14 cellular contexts compared by ENCODE assay signal in the genomic region with DNA sequence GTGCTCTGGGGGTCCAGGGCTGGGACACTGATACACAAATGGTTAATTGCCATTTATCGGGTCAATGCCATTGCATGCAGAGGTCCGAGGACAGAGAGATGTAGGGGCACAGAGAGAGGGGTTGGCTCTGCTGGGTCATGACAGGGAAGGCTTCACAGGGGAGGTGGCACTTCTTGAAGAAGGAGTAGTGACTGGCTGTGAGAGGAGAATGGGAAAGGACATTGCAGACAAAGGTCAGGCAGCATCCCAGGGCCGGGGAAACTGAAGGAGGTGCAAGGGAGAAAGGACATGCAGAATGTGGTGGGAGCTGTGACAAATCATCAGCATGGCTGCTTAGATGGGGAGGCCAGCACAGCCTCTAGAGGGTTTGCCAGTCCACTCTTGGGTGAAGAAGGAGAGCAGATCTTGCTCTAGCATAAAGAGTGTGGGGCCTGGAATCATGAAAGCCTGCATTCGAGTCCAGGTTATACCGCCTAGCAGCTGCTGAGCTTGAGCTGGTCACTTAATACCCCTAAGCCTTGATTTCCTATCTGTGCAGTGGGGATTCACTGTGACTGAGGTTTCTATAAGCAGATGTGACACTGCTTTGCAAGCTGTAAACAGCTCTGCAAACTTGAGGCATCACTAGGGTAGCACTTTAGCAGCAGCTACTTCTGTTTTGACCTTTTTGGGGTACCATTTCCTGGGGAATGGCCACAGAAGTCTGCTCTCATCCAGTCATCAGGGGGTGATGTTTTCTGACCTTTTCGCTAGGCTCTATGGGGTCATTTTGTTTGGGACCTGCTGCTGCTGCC. TPM values are rescaled to one million over a fixed set of nuclear protein-coding genes. Genes with fewer than 3 reads are reported as not detected.
DNase-seq lines count a peak whose midpoint lies in the region; ATAC-seq and TF ChIP-seq lines count a peak whose summit lies in the region.
"Had no signal": no experiment of that assay in that cellular context is flagged by ENCODE, and none has a peak within 500 bp of the region (broad histone marks: within the 10 kb centered on the region; RNA-seq: fewer than 3 reads in every experiment).

No MANE protein-coding gene starts in this region.

- H3K27me3 ChIP-seq in mesenchymal stem cell (ENCODE audit: control insufficient read depth in 1 of 2, insufficient read depth in 1 of 2, low read length in 2 of 2) (no peaks in the 10 kb centered on the region), tibial artery (no peaks in the 10 kb centered on the region)
- H3K27me3 ChIP-seq: SJCRH30 had no signal

- peaks cover 72% of the 10 kb centered on the region for H3K4me1 Mint-ChIP-seq in activated CD4-positive, alpha-beta memory T cell treated with anti-CD3 and anti-CD28 coated beads, Interleukin-2, amount 10 ng/mL, durations not matched to agents 7 days and 5 days

- 94% methylated on average over 6 of the region's 6 CpGs for WGBS in mesenchymal stem cell

- no peak overlapping the region for H3K4me3 Mint-ChIP-seq in activated CD4-positive, alpha-beta memory T cell treated with anti-CD3 and anti-CD28 coated beads, Interleukin-2, amount 10 ng/mL, durations not matched to agents 7 days and 5 days

- H2BK120ac ChIP-seq in mesenchymal stem cell (ENCODE audit: low read depth, low read length) = no peak overlapping the region

- H3K4me1 ChIP-seq in mesenchymal stem cell (ENCODE audit: control insufficient read depth, insufficient read depth, low read depth, low read length) = peaks cover 24% of the 10 kb centered on the region
- H3K4me1 ChIP-seq in tibial artery = peaks cover 0 to 89% (median 73%) of the 10 kb centered on the region in 4 donors

- DNase-seq in activated CD8-positive, alpha-beta memory T cell treated with anti-CD3 and anti-CD28 coated beads, Interleukin-2, amount 50 U/mL, for 48 hours = peak; percentile 50
- DNase-seq in activated CD8-positive, alpha-beta memory T cell treated with anti-CD3 and anti-CD28 coated beads for 24 hours = no peak
- DNase-seq in activated CD4-positive, alpha-beta memory T cell treated with anti-CD3 and anti-CD28 coated beads, Interleukin-2, amount 10 ng/mL, durations not matched to agents 7 days and 5 days = no peak
- DNase-seq in mesenchymal stem cell = no peak
- DNase-seq in tibial artery = no peak
- DNase-seq in NCI-H446 treated with DMSO at 0.1 percent for 48 hours (lab: John Stamatoyannopoulos, UW) = no peak
- DNase-seq in NCI-H1694 (lab: John Stamatoyannopoulos, UW) = no peak
- DNase-seq: DMS 273 treated with DMSO at 0.1 percent for 48 hours, H7, NCI-H1417 treated with DMSO at 0.1 percent for 48 hours, NCI-H748 treated with DMSO at 0.1 percent for 48 hours had no signal

- H3K9ac ChIP-seq in mesenchymal stem cell (ENCODE audit: low read length) = peak overlapping the region; percentile 82

- H3K36me3 Mint-ChIP-seq in activated CD4-positive, alpha-beta memory T cell treated with anti-CD3 and anti-CD28 coated beads, Interleukin-2, amount 10 ng/mL, durations not matched to agents 7 days and 5 days (ENCODE audit: low read depth) = no peaks in the 10 kb centered on the region

- CTCF ChIA-PET in activated CD4-positive, alpha-beta memory T cell treated with anti-CD3 and anti-CD28 coated beads, Interleukin-2, amount 10 ng/mL, durations not matched to agents 7 days and 5 days (lab: Charles Lee) = interaction anchor here (1.5 to 2.9 kb wide), 3 partner anchors 32 to 183 kb away, joined by 4 to 7 read pairs (median 4); partner anchors contain the start of gene AHCYL1

- H2AFZ ChIP-seq in mesenchymal stem cell (ENCODE audit: low read depth, low read length) = no peak overlapping the region

- H2AK5ac ChIP-seq in mesenchymal stem cell (ENCODE audit: low read length, severe bottlenecking) = peak overlapping the region; percentile 89

- no peaks in the 10 kb centered on the region for H3K27me3 Mint-ChIP-seq in activated CD4-positive, alpha-beta memory T cell treated with anti-CD3 and anti-CD28 coated beads, Interleukin-2, amount 10 ng/mL, durations not matched to agents 7 days and 5 days

- H2BK5ac ChIP-seq in mesenchymal stem cell (ENCODE audit: low read depth, low read length, poor library complexity, severe bottlenecking) = no peak overlapping the region

- peak overlapping the region; percentile 68 for H3K27ac Mint-ChIP-seq in activated CD4-positive, alpha-beta memory T cell treated with anti-CD3 and anti-CD28 coated beads, Interleukin-2, amount 10 ng/mL, durations not matched to agents 7 days and 5 days

- peak overlapping the region; percentile 27 to 72 for H3K4ac ChIP-seq in mesenchymal stem cell (ENCODE audit: low read depth in 1 of 2, low read length in 2 of 2)

- no peaks in the 10 kb centered on the region for H3K9me3 Mint-ChIP-seq in activated CD4-positive, alpha-beta memory T cell treated with anti-CD3 and anti-CD28 coated beads, Interleukin-2, amount 10 ng/mL, durations not matched to agents 7 days and 5 days

- H3K36me3 ChIP-seq in mesenchymal stem cell (ENCODE audit: control insufficient read depth in 1 of 2, insufficient read depth in 2 of 2, low read depth in 1 of 2, low read length in 2 of 2) = no peaks in the 10 kb centered on the region
- H3K36me3 ChIP-seq in tibial artery = no peaks in the 10 kb centered on the region
- H3K36me3 ChIP-seq: SJCRH30 had no signal

- POLR2A ChIA-PET in activated CD4-positive, alpha-beta memory T cell treated with anti-CD3 and anti-CD28 coated beads, Interleukin-2, amount 10 ng/mL, durations not matched to agents 7 days and 5 days (lab: Charles Lee) = interaction anchor here (0.9 to 4.0 kb wide), 4 partner anchors 20 to 89 kb away, joined by 3 to 23 read pairs (median 4); no protein-coding TSS in a partner anchor

- H4K91ac ChIP-seq in mesenchymal stem cell (ENCODE audit: low read length) = peak overlapping the region; percentile 83

- TF ChIP-seq CTCF in tibial artery (IDR thresholded peaks at IDR 0.05) = no peak

- H4K8ac ChIP-seq in mesenchymal stem cell (ENCODE audit: low read length) = peak overlapping the region; percentile 70

- no peak overlapping the region for H3K4me2 ChIP-seq in mesenchymal stem cell (ENCODE audit: low read length, poor library complexity, severe bottlenecking)

- intact Hi-C loops in tibial artery (cut with DNase I; ENCODE audit: low total_unique reads) = no loop called here

- peak overlapping the region; percentile 33 to 98 for H2BK12ac ChIP-seq in mesenchymal stem cell (ENCODE audit: low read length in 2 of 2)

- peak overlapping the region; percentile 87 to 90 for H3K18ac ChIP-seq in mesenchymal stem cell (ENCODE audit: low read depth in 1 of 2, low read length in 2 of 2)

- H3K14ac ChIP-seq in mesenchymal stem cell (ENCODE audit: low read length in 2 of 2) = peak overlapping the region in 1 of 2 experiments; percentile 49

- H3K79me1 ChIP-seq in mesenchymal stem cell (replicated peaks; ENCODE audit: low read length, poor library complexity, severe bottlenecking) = no peaks in the 10 kb centered on the region

- H3K23ac ChIP-seq in mesenchymal stem cell (ENCODE audit: low read length in 2 of 2) = no peak overlapping the region

- peak overlapping the region; percentile 73 for H2BK15ac ChIP-seq in mesenchymal stem cell (ENCODE audit: low read depth, poor library complexity, severe bottlenecking)

- no peak for ATAC-seq in GM19351 (IDR thresholded peaks at IDR 0.05; ENCODE audit: unreplicated experiment)

- H3K9me3 ChIP-seq in mesenchymal stem cell (ENCODE audit: control insufficient read depth, low read length) (no peaks in the 10 kb centered on the region), tibial artery (no peaks in the 10 kb centered on the region)
- H3K9me3 ChIP-seq: SJCRH30 had no signal

- H3K4me3 ChIP-seq in mesenchymal stem cell (ENCODE audit: insufficient read depth in 1 of 2, low read depth in 1 of 2, low read length in 2 of 2) (no peak overlapping the region), tibial artery (no peak overlapping the region)
- H3K4me3 ChIP-seq: SJCRH30 had no signal

- no peak overlapping the region for H3K27ac ChIP-seq in mesenchymal stem cell (ENCODE audit: low read length, poor library complexity, severe bottlenecking)
- H3K27ac ChIP-seq in tibial artery = peak overlapping the region; percentile 81 to 89
- H3K27ac ChIP-seq: SJCRH30 had no signal

RNA-seq across cellular contexts. Expression of gene EPS8L3, which starts 59.2 kb away (rescaled TPM):
- not detected for total RNA-seq in activated CD4-positive, alpha-beta memory T cell treated with anti-CD3 and anti-CD28 coated beads, Interleukin-2, amount 10 ng/mL, durations not matched to agents 7 days and 5 days
- not detected for polyA plus RNA-seq in mesenchymal stem cell (2013, experiment 1 of 2)
- not detected for polyA plus RNA-seq in mesenchymal stem cell (2013, experiment 2 of 2)
- total RNA-seq: esophagus mucosa, H7, SJCRH30 had no signal
